Comparison of ENCODE assay signal across 19 cellular contexts in genomic region chr4:75087416-75087815, GRCh38.
"Had no signal": no experiment of that assay in that cellular context is flagged by ENCODE, and none has a peak within 500 bp of the region (broad histone marks: within the 10 kb centered on the region; RNA-seq: fewer than 3 reads in every experiment).

No MANE protein-coding gene starts in this region.

- ATAC-seq: Panc1, PC-3 had no signal

- H3K27me3 ChIP-seq: SJSA1 had no signal

- H3K4me1 ChIP-seq: SJSA1 had no signal

- DNase-seq: KBM-7, NCI-H1092, NCI-H1105 treated with DMSO at 0.1 percent for 48 hours, NCI-H1417 treated with DMSO at 0.1 percent for 48 hours, NCI-H146, NCI-H1694 treated with DMSO at 0.1 percent for 48 hours, NCI-H1930, NCI-H2081, NCI-H2107, NCI-H2227 treated with DMSO at 0.1 percent for 48 hours, NCI-H524, NCI-H526 treated with DMSO at 0.1 percent for 48 hours, NCI-H748 treated with DMSO at 0.1 percent for 48 hours, PC-3, SIG-M5 had no signal

- H3K36me3 ChIP-seq: SJSA1 had no signal

- H3K27ac ChIP-seq: RWPE1, SJSA1, SK-N-MC had no signal

- H3K9me3 ChIP-seq: SJSA1 had no signal

- H3K4me3 ChIP-seq: SJSA1, SK-N-MC had no signal
